1 cellular context compared by ENCODE assay signal in genomic region chr20:52200870-52201269, GRCh38.
TF ChIP-seq lines count a peak whose summit lies in the region.

No MANE protein-coding gene starts in this region.

TF ChIP-seq in IMR-90, 13 proteins besides CTCF, POLR2A, EP300 and RAD21 (continued from another document):
- TF ChIP-seq ELK1 (IDR thresholded peaks at IDR 0.05; ENCODE audit: borderline replicate concordance, low read depth, low read length) (no peak), USF2 (IDR thresholded peaks at IDR 0.05; ENCODE audit: low read depth, low read length) (no peak)
